In genomic region chr3:179032454-179033303, GRCh38 we compare ENCODE assay signal across 1 cellular context.
TF ChIP-seq lines count a peak whose summit lies in the region.
"Not testable (repeated sequence)": the region's sequence is repeated elsewhere in the genome, so short reads cannot be mapped to it uniquely, and the experiment has no call there.

No MANE protein-coding gene starts in this region.

TF ChIP-seq in K562, 482 proteins besides CTCF, POLR2A, EP300 and RAD21 (continues in another document):
- TF ChIP-seq NR4A1, NR2C2 (CRISPR knock-in tag; IDR thresholded peaks at IDR 0.05): not testable (repeated sequence)
- TF ChIP-seq NR4A1 (tag; IDR thresholded peaks at IDR 0.05) = peak; percentile 85
- TF ChIP-seq NR2C2 (tag; IDR thresholded peaks at IDR 0.05) = peak; percentile 46; the same call in 1 of the 2 replicates
- TF ChIP-seq NFRKB (IDR thresholded peaks at IDR 0.05; ENCODE audit: low read depth) = 0 out of 2 replicates have a peak, but pooled peaks have one; percentile 64
- peak; percentile 40; the same call in 1 of the 2 replicates for TF ChIP-seq RBFOX2 (IDR thresholded peaks at IDR 0.05; ENCODE audit: low read depth, low read length)
- peak; percentile 91 for TF ChIP-seq SMAD4 (CRISPR knock-in tag; conservative IDR thresholded peaks at IDR 0.05)
- peak; percentile 66; the same call in 1 of the 2 replicates for TF ChIP-seq GATAD2A (IDR thresholded peaks at IDR 0.05)
- TF ChIP-seq MGA (IDR thresholded peaks at IDR 0.05) = peak; percentile 69
- TF ChIP-seq NFE2 (IDR thresholded peaks at IDR 0.05; ENCODE audit: low read depth) = peak; percentile 27; the same call in 1 of the 2 replicates
- peak; percentile 95 for TF ChIP-seq ZNF311 (CRISPR knock-in tag; IDR thresholded peaks at IDR 0.05)
- 0 out of 4 replicates have a peak, but pooled peaks of 1 of the 2 experiments have one; percentile 20 for TF ChIP-seq TRIM24 (IDR thresholded peaks at IDR 0.05)
- TF ChIP-seq ZNF76 (CRISPR knock-in tag; IDR thresholded peaks at IDR 0.05; ENCODE audit: borderline replicate concordance) = peak; percentile 60; the same call in 1 of the 2 replicates
- TF ChIP-seq CXXC5 (CRISPR knock-in tag; IDR thresholded peaks at IDR 0.05) = peak; percentile 73
- TF ChIP-seq HMBOX1 (IDR thresholded peaks at IDR 0.05) = peak; percentile 54; the same call in 1 of the 2 replicates
- TF ChIP-seq CREB5 (CRISPR knock-in tag; IDR thresholded peaks at IDR 0.05) = 0 out of 2 replicates have a peak, but pooled peaks have one; percentile 56
- peak in 1 of 2 experiments; percentile 65; a peak in 1 of 4 replicates for TF ChIP-seq ZNF639 (CRISPR knock-in tag; conservative IDR thresholded peaks at IDR 0.05 in 1 of 2, IDR thresholded peaks at IDR 0.05 in 1 of 2)
- peak; percentile 64 for TF ChIP-seq PRDM10 (IDR thresholded peaks at IDR 0.05; ENCODE audit: partially characterized antibody)
- peak; percentile 50 for TF ChIP-seq BRD9 (IDR thresholded peaks at IDR 0.05; ENCODE audit: low read depth, partially characterized antibody)
- TF ChIP-seq ELF4 (CRISPR knock-in tag; IDR thresholded peaks at IDR 0.05) = peak; percentile 64; the same call in 1 of the 2 replicates
- peak; percentile 61 for TF ChIP-seq CBFA2T2 (conservative IDR thresholded peaks at IDR 0.05)
- peak; percentile 11; the same call in 1 of the 2 replicates for TF ChIP-seq ZBTB2 (IDR thresholded peaks at IDR 0.05)
- peak in 1 of 2 experiments; percentile 30; a peak in 1 of 4 replicates for TF ChIP-seq HDAC1 (IDR thresholded peaks at IDR 0.05)
- TF ChIP-seq CREB3 (tag; conservative IDR thresholded peaks at IDR 0.05; ENCODE audit: low read depth) = peak; percentile 82; the same call in 1 of the 2 replicates
- peak; percentile 13; the same call in 1 of the 2 replicates for TF ChIP-seq MAX (CRISPR knock-in tag; IDR thresholded peaks at IDR 0.05)
- TF ChIP-seq IFI16 (CRISPR knock-in tag; IDR thresholded peaks at IDR 0.05) = peak; percentile 56; the same call in 1 of the 2 replicates
- TF ChIP-seq KLF6 (CRISPR knock-in tag; IDR thresholded peaks at IDR 0.05; ENCODE audit: borderline replicate concordance) = peak; percentile 75; the same call in 1 of the 2 replicates
- peak; percentile 23; the same call in 1 of the 2 replicates for TF ChIP-seq MAFG (tag; conservative IDR thresholded peaks at IDR 0.05)
- TF ChIP-seq ERF (CRISPR knock-in tag; IDR thresholded peaks at IDR 0.05) = peak; percentile 61; the same call in 1 of the 2 replicates
- TF ChIP-seq MNT (conservative IDR thresholded peaks at IDR 0.05) = 0 out of 4 replicates have a peak, but pooled peaks of 1 of the 2 experiments have one; percentile 46
- 0 out of 2 replicates have a peak, but pooled peaks have one; percentile 35 for TF ChIP-seq LEF1 (IDR thresholded peaks at IDR 0.05)
